ENCODE assay signal across 21 cellular contexts in genomic region chr9:126298319-126298801, GRCh38. TPM values are rescaled to one million over a fixed set of nuclear protein-coding genes. Genes with fewer than 3 reads are reported as not detected.
A peak's percentile ranks its signal among the peaks of the same experiment; 100 is the strongest.
DNase-seq lines count a peak whose midpoint lies in the region; ATAC-seq and TF ChIP-seq lines count a peak whose summit lies in the region.
"Had no signal": no experiment of that assay in that cellular context is flagged by ENCODE, and none has a peak within 500 bp of the region (broad histone marks: within the 10 kb centered on the region; RNA-seq: fewer than 3 reads in every experiment).

No MANE protein-coding gene starts in this region.

- no peaks in the 10 kb centered on the region for H3K9me3 ChIP-seq in hepatocyte (ENCODE audit: low read depth)
- no peaks in the 10 kb centered on the region for H3K9me3 ChIP-seq in neuron (ENCODE audit: low read length)
- H3K9me3 ChIP-seq: A549, body of pancreas, esophagus muscularis mucosa, HAP-1, left ventricle myocardium inferior had no signal

- CTCF ChIA-PET in activated CD8-positive, alpha-beta memory T cell treated with anti-CD3 and anti-CD28 coated beads, Interleukin-2, amount 10 ng/mL, durations not matched to agents 7 days and 5 days (lab: Charles Lee): interaction anchor here (0.7 to 8.8 kb wide), 5 partner anchors 20 to 193 kb away, joined by 3 to 107 read pairs (median 5); partner anchors contain the start of gene MVB12B

- no peaks in the 10 kb centered on the region for H3K79me2 ChIP-seq in hepatocyte

- H3K27me3 ChIP-seq in hepatocyte (no peaks in the 10 kb centered on the region), neuron (ENCODE audit: insufficient read depth, low read length) (no peaks in the 10 kb centered on the region)
- H3K27me3 ChIP-seq: body of pancreas had no signal

- H3K4me1 Mint-ChIP-seq in activated CD8-positive, alpha-beta memory T cell treated with anti-CD3 and anti-CD28 coated beads, Interleukin-2, amount 10 ng/mL, durations not matched to agents 7 days and 5 days: peaks cover 22% of the 10 kb centered on the region

- no peak overlapping the region for H3K27ac ChIP-seq in hepatocyte
- H3K27ac ChIP-seq: A549, body of pancreas, esophagus muscularis mucosa, left ventricle myocardium inferior, VCaP had no signal

- no peaks in the 10 kb centered on the region for H4K20me1 ChIP-seq in hepatocyte (ENCODE audit: insufficient read depth, poor library complexity, severe bottlenecking)

- ATAC-seq in activated CD8-positive, alpha-beta memory T cell treated with anti-CD3 and anti-CD28 coated beads, Interleukin-2, amount 10 ng/mL, durations not matched to agents 7 days and 5 days: no peak
- ATAC-seq in left cardiac atrium (no peak), HG03571 (IDR thresholded peaks at IDR 0.05; ENCODE audit: unreplicated experiment) (no peak)
- ATAC-seq: A549; body of pancreas; natural killer cell treated with Interleukin-12 subunit alpha and Interleukin-12 subunit beta and Interleukin-15 and Interleukin-18, amount 100 ng/mL, for 72 hours; stimulated activated effector memory CD8-positive, alpha-beta T cell treated with anti-CD3 and anti-CD28 coated beads, Interleukin-12 subunit alpha, Interleukin-12 subunit beta, amount 100 ng/mL, for 72 hours had no signal

- peaks cover 9% of the 10 kb centered on the region for H3K4me1 ChIP-seq in hepatocyte (ENCODE audit: insufficient read depth)
- peaks cover 9% of the 10 kb centered on the region for H3K4me1 ChIP-seq in neuron (ENCODE audit: insufficient read depth, low read length)
- H3K4me1 ChIP-seq: A549, body of pancreas, esophagus muscularis mucosa, left ventricle myocardium inferior had no signal

- H3K9me3 Mint-ChIP-seq in activated CD8-positive, alpha-beta memory T cell treated with anti-CD3 and anti-CD28 coated beads, Interleukin-2, amount 10 ng/mL, durations not matched to agents 7 days and 5 days (ENCODE audit: low read depth): no peaks in the 10 kb centered on the region
- H3K9me3 Mint-ChIP-seq: CD4-positive, alpha-beta T cell; natural killer cell treated with Interleukin-12 subunit alpha and Interleukin-12 subunit beta and Interleukin-15 and Interleukin-18, amount 100 ng/mL, for 72 hours; stimulated activated effector memory CD8-positive, alpha-beta T cell treated with anti-CD3 and anti-CD28 coated beads, Interleukin-12 subunit alpha, Interleukin-12 subunit beta, amount 100 ng/mL, for 72 hours; type B pancreatic cell had no signal

- H2AFZ ChIP-seq in hepatocyte: no peak overlapping the region
- H2AFZ ChIP-seq in neuron (ENCODE audit: low read depth, low read length): peak overlapping the region; percentile 57

- peak; percentile 16 for DNase-seq in activated CD8-positive, alpha-beta memory T cell treated with anti-CD3 and anti-CD28 coated beads, Interleukin-2, amount 10 ng/mL, durations not matched to agents 7 days and 5 days
- DNase-seq in activated CD8-positive, alpha-beta memory T cell treated with anti-CD3 and anti-CD28 coated beads, Interleukin-2, amount 50 U/mL, for 4 hours: no peak
- DNase-seq in hepatocyte (ENCODE audit: low spot score) (peak; percentile 64), H4 (ENCODE audit: low spot score) (no peak), kidney tubule cell (ENCODE audit: low spot score) (no peak), left cardiac atrium (no peak)
- DNase-seq: activated naive CD4-positive, alpha-beta T cell treated with Interleukin-2 at 50 U/mL for 16 hours; body of pancreas; CD4-positive, alpha-beta T cell; dermis blood vessel endothelial cell; EL; left ventricle myocardium inferior had no signal

- H3K36me3 Mint-ChIP-seq in activated CD8-positive, alpha-beta memory T cell treated with anti-CD3 and anti-CD28 coated beads, Interleukin-2, amount 10 ng/mL, durations not matched to agents 7 days and 5 days: no peaks in the 10 kb centered on the region
- H3K36me3 Mint-ChIP-seq: natural killer cell treated with Interleukin-12 subunit alpha and Interleukin-12 subunit beta and Interleukin-15 and Interleukin-18, amount 100 ng/mL, for 72 hours; stimulated activated effector memory CD8-positive, alpha-beta T cell treated with anti-CD3 and anti-CD28 coated beads, Interleukin-12 subunit alpha, Interleukin-12 subunit beta, amount 100 ng/mL, for 72 hours; type B pancreatic cell had no signal

- peaks cover 10% of the 10 kb centered on the region for H3K27me3 Mint-ChIP-seq in activated CD8-positive, alpha-beta memory T cell treated with anti-CD3 and anti-CD28 coated beads, Interleukin-2, amount 10 ng/mL, durations not matched to agents 7 days and 5 days

- H3K36me3 ChIP-seq in hepatocyte (replicated peaks; ENCODE audit: insufficient read depth, low read depth) (no peaks in the 10 kb centered on the region), neuron (ENCODE audit: insufficient read depth, low read length) (no peaks in the 10 kb centered on the region)
- H3K36me3 ChIP-seq: esophagus muscularis mucosa, HAP-1, left ventricle myocardium inferior had no signal

- H3K4me3 Mint-ChIP-seq in activated CD8-positive, alpha-beta memory T cell treated with anti-CD3 and anti-CD28 coated beads, Interleukin-2, amount 10 ng/mL, durations not matched to agents 7 days and 5 days: no peak overlapping the region
- H3K4me3 Mint-ChIP-seq: CD4-positive, alpha-beta T cell; natural killer cell treated with Interleukin-12 subunit alpha and Interleukin-12 subunit beta and Interleukin-15 and Interleukin-18, amount 100 ng/mL, for 72 hours; stimulated activated effector memory CD8-positive, alpha-beta T cell treated with anti-CD3 and anti-CD28 coated beads, Interleukin-12 subunit alpha, Interleukin-12 subunit beta, amount 100 ng/mL, for 72 hours; type B pancreatic cell had no signal

- TF ChIP-seq CTCF in hepatocyte (IDR thresholded peaks at IDR 0.05; ENCODE audit: poor library complexity): no peak

- 73% methylated on average over 20 of the region's 20 CpGs for WGBS in hepatocyte (ENCODE audit: low lambda C conversion rate, missing lambda C conversion rate)

- intact Hi-C loops in left cardiac atrium (cut with DNase I): no loop called here

- H3K9me2 ChIP-seq in hepatocyte (replicated peaks; ENCODE audit: insufficient read depth): no peaks in the 10 kb centered on the region

- no peak overlapping the region for H3K27ac Mint-ChIP-seq in activated CD8-positive, alpha-beta memory T cell treated with anti-CD3 and anti-CD28 coated beads, Interleukin-2, amount 10 ng/mL, durations not matched to agents 7 days and 5 days
- H3K27ac Mint-ChIP-seq: CD4-positive, alpha-beta T cell; natural killer cell treated with Interleukin-12 subunit alpha and Interleukin-12 subunit beta and Interleukin-15 and Interleukin-18, amount 100 ng/mL, for 72 hours; stimulated activated effector memory CD8-positive, alpha-beta T cell treated with anti-CD3 and anti-CD28 coated beads, Interleukin-12 subunit alpha, Interleukin-12 subunit beta, amount 100 ng/mL, for 72 hours; type B pancreatic cell had no signal

- H3K4me3 ChIP-seq in hepatocyte: no peak overlapping the region
- H3K4me3 ChIP-seq in neuron (ENCODE audit: low read length): no peak overlapping the region
- H3K4me3 ChIP-seq: A549, body of pancreas, esophagus muscularis mucosa, HAP-1, left ventricle myocardium inferior had no signal

- H3K4me2 ChIP-seq in hepatocyte: peak overlapping the region; percentile 30
- H3K4me2 ChIP-seq: A549 had no signal

RNA-seq across cellular contexts. Expression of gene MVB12B, which starts 28.3 kb away (rescaled TPM):
- 10 to 100 TPM; 39.2 to 57.0 TPM for total RNA-seq in activated CD8-positive, alpha-beta memory T cell treated with anti-CD3 and anti-CD28 coated beads, Interleukin-2, amount 10 ng/mL, durations not matched to agents 7 days and 5 days
- total RNA-seq in hepatocyte (10.8 and 12.1 TPM in 2 replicates), left cardiac atrium (10 to 100 TPM in 1 of 2 donors, 1 to 10 TPM in 1; 9.7 to 12.3 TPM)
- polyA plus RNA-seq in hepatocyte: 11.2 and 11.8 TPM in 2 replicates
- total RNA-seq in H4 (2014; rRNA removed; shearing (Covaris generic)): 1.4 and 2.8 TPM in 2 replicates

Comparison
In these comparisons a context has a peak if more than half of its experiments do, and no peak if none do; other contexts are left out.
1. DNase-seq: peak in activated CD8-positive, alpha-beta memory T cell treated with anti-CD3 and anti-CD28 coated beads, Interleukin-2, amount 10 ng/mL, durations not matched to agents 7 days and 5 days (single experiment) and hepatocyte (single experiment); none in activated CD8-positive, alpha-beta memory T cell treated with anti-CD3 and anti-CD28 coated beads, Interleukin-2, amount 50 U/mL, for 4 hours (single experiment), H4 (single experiment), kidney tubule cell (single experiment) and left cardiac atrium (single experiment).